22 cellular contexts compared by ENCODE assay signal in the genomic region with DNA sequence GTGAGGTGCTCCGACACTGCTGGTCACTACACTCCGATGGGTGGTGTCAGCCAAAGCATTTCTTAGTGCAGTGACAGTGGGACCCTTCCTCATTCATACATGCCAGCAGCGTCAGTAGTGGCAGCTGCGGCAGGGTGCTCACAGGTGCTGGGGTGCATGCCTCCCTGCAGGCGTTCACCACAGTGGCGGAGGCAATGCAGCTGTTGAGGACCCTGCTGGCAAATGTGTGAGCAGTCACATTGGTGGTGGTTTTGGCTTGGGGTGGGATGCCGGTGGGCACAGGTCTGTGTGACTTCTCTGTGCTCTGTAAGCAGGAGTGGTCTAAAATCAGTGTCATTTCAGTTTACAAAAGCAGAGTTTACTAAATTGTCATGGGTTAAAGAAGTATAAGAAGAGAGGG.
DNase-seq lines count a peak whose midpoint lies in the region; ATAC-seq and FAIRE-seq lines count a peak whose summit lies in the region.
"Had no signal": no experiment of that assay in that cellular context is flagged by ENCODE, and none has a peak within 500 bp of the region (broad histone marks: within the 10 kb centered on the region; RNA-seq: fewer than 3 reads in every experiment).

No MANE protein-coding gene starts in this region.

- POLR2A ChIA-PET in naive thymus-derived CD4-positive, alpha-beta T cell (lab: Charles Lee): interaction anchor here (0.8 to 3.4 kb wide), 6 partner anchors 11 to 51 kb away, joined by 3 to 14 read pairs (median 7); no protein-coding TSS in a partner anchor

- H3K27me3 Mint-ChIP-seq in T-helper 1 cell treated with Interleukin-12 subunit alpha and Interleukin-12 subunit beta and Interleukin-4 antibody, amounts not matched to agents 30 μg/mL and 1 μg/mL, for 36 hours (ENCODE audit: low read depth): no peaks in the 10 kb centered on the region
- no peaks in the 10 kb centered on the region for H3K27me3 Mint-ChIP-seq in stimulated activated naive CD8-positive, alpha-beta T cell treated with anti-CD3 and anti-CD28 coated beads, Interleukin-15, amount 100 ng/mL, for 72 hours
- no peaks in the 10 kb centered on the region for H3K27me3 Mint-ChIP-seq in naive thymus-derived CD4-positive, alpha-beta T cell

- H3K9me3 Mint-ChIP-seq in T-helper 1 cell treated with Interleukin-12 subunit alpha and Interleukin-12 subunit beta and Interleukin-4 antibody, amounts not matched to agents 30 μg/mL and 1 μg/mL, for 36 hours: peaks cover 17% of the 10 kb centered on the region
- H3K9me3 Mint-ChIP-seq in stimulated activated naive CD8-positive, alpha-beta T cell treated with anti-CD3 and anti-CD28 coated beads, Interleukin-15, amount 100 ng/mL, for 72 hours: peaks cover 0 to 6% of the 10 kb centered on the region in 2 donors
- H3K9me3 Mint-ChIP-seq in naive thymus-derived CD4-positive, alpha-beta T cell: peaks cover 0 to 17% (median 0%) of the 10 kb centered on the region in 11 donors
- H3K9me3 Mint-ChIP-seq: HFFc6 had no signal

- intact Hi-C loops in naive thymus-derived CD4-positive, alpha-beta T cell (cut with micrococcal nuclease): loop anchor here (1.0 to 5.0 kb wide), 4 partner anchors 14 to 50 kb away; no protein-coding TSS in a partner anchor

- H3K27ac Mint-ChIP-seq in T-helper 1 cell treated with Interleukin-12 subunit alpha and Interleukin-12 subunit beta and Interleukin-4 antibody, amounts not matched to agents 30 μg/mL and 1 μg/mL, for 36 hours: peak overlapping the region; percentile 80
- no peak overlapping the region for H3K27ac Mint-ChIP-seq in stimulated activated naive CD8-positive, alpha-beta T cell treated with anti-CD3 and anti-CD28 coated beads, Interleukin-15, amount 100 ng/mL, for 72 hours
- H3K27ac Mint-ChIP-seq in naive thymus-derived CD4-positive, alpha-beta T cell: peak overlapping the region in 2 of 9 donors; percentile 89 to 92
- H3K27ac Mint-ChIP-seq: HFFc6 had no signal

- peaks cover 42% of the 10 kb centered on the region for H3K4me1 Mint-ChIP-seq in T-helper 1 cell treated with Interleukin-12 subunit alpha and Interleukin-12 subunit beta and Interleukin-4 antibody, amounts not matched to agents 30 μg/mL and 1 μg/mL, for 36 hours (ENCODE audit: low read depth)
- peaks cover 30% of the 10 kb centered on the region for H3K4me1 Mint-ChIP-seq in stimulated activated naive CD8-positive, alpha-beta T cell treated with anti-CD3 and anti-CD28 coated beads, Interleukin-15, amount 100 ng/mL, for 72 hours
- peaks cover 5 to 38% (median 26%) of the 10 kb centered on the region in 7 donors for H3K4me1 Mint-ChIP-seq in naive thymus-derived CD4-positive, alpha-beta T cell

- H3K27ac ChIP-seq in naive thymus-derived CD4-positive, alpha-beta T cell (ENCODE audit: low read depth, low read length): peak overlapping the region; percentile 16
- H3K27ac ChIP-seq: 22Rv1; BLaER1 treated with 17β-estradiol and CSF1 and Interleukin-3, amounts not matched to agents 10 nM and 100 nM had no signal

- H3K27me3 ChIP-seq in naive thymus-derived CD4-positive, alpha-beta T cell (ENCODE audit: control insufficient read depth in 2 of 2, insufficient read depth in 2 of 2, low read length in 2 of 2): no peaks in the 10 kb centered on the region
- H3K27me3 ChIP-seq: BLaER1 treated with 17β-estradiol and CSF1 and Interleukin-3, amounts not matched to agents 10 nM and 100 nM had no signal

- H3K36me3 Mint-ChIP-seq in T-helper 1 cell treated with Interleukin-12 subunit alpha and Interleukin-12 subunit beta and Interleukin-4 antibody, amounts not matched to agents 30 μg/mL and 1 μg/mL, for 36 hours (ENCODE audit: low read depth): peaks cover 16% of the 10 kb centered on the region
- H3K36me3 Mint-ChIP-seq in naive thymus-derived CD4-positive, alpha-beta T cell: peaks cover 0 to 33% (median 0%) of the 10 kb centered on the region in 5 donors

- no peak for FAIRE-seq in GM19239 (lab: Jason Lieb, UNC)
- FAIRE-seq: HepG2 had no signal

- in situ Hi-C loops in G401 (cut with HindIII; ENCODE audit: low sequenced_read_pairs): no loop called here

- H3K9me3 ChIP-seq in naive thymus-derived CD4-positive, alpha-beta T cell (ENCODE audit: control insufficient read depth in 2 of 3, low read length in 3 of 3): no peaks in the 10 kb centered on the region
- H3K9me3 ChIP-seq: SK-N-SH had no signal

- no peak for ATAC-seq in stimulated activated naive CD8-positive, alpha-beta T cell treated with anti-CD3 and anti-CD28 coated beads, Interleukin-15, amount 100 ng/mL, for 72 hours
- ATAC-seq in stimulated activated naive CD8-positive, alpha-beta T cell treated with anti-CD3 and anti-CD28 coated beads, Interleukin-15, Interleukin-2, amounts not matched to agents 100 U/mL and 50 U/mL, for 24 hours: no peak
- no peak for ATAC-seq in naive thymus-derived CD4-positive, alpha-beta T cell
- ATAC-seq: HepG2 had no signal

- CTCF ChIA-PET in naive thymus-derived CD4-positive, alpha-beta T cell (lab: Charles Lee): interaction anchor here (0.7 to 1.7 kb wide), 5 partner anchors 13 to 462 kb away, joined by 3 to 10 read pairs (median 5); no protein-coding TSS in a partner anchor

- peaks cover 0 to 27% of the 10 kb centered on the region in 2 donors for H3K4me1 ChIP-seq in naive thymus-derived CD4-positive, alpha-beta T cell (ENCODE audit: control insufficient read depth in 2 of 2, insufficient read depth in 2 of 2, low read length in 2 of 2)

- no peak overlapping the region for H3K4me3 ChIP-seq in naive thymus-derived CD4-positive, alpha-beta T cell (ENCODE audit: low read length)
- H3K4me3 ChIP-seq: BLaER1 treated with 17β-estradiol and CSF1 and Interleukin-3, amounts not matched to agents 10 nM and 100 nM had no signal

- no peaks in the 10 kb centered on the region for H3K36me3 ChIP-seq in naive thymus-derived CD4-positive, alpha-beta T cell (ENCODE audit: control insufficient read depth in 2 of 3, insufficient read depth in 3 of 3, low read length in 3 of 3)
- H3K36me3 ChIP-seq: BLaER1 treated with 17β-estradiol and CSF1 and Interleukin-3, amounts not matched to agents 10 nM and 100 nM had no signal

- no peak for DNase-seq in T-helper 1 cell
- no peak for DNase-seq in stimulated activated naive CD8-positive, alpha-beta T cell treated with anti-CD3 and anti-CD28 coated beads, Interleukin-15, amount 100 ng/mL, for 72 hours
- no peak for DNase-seq in stimulated activated naive CD8-positive, alpha-beta T cell treated with anti-CD3 and anti-CD28 coated beads, Interleukin-15, Interleukin-2, amounts not matched to agents 100 U/mL and 50 U/mL, for 24 hours
- no peak for DNase-seq in naive thymus-derived CD4-positive, alpha-beta T cell
- DNase-seq in GM19239 (ENCODE audit: insufficient read length, low spot score): no peak
- DNase-seq in DMS79 treated with DMSO at 0.1 percent for 48 hours (lab: John Stamatoyannopoulos, UW): no peak
- DNase-seq in G401 (ENCODE audit: low spot score): no peak
- DNase-seq: ACHN, EL, H7, HFFc6, KBM-7, NCI-H1092 treated with DMSO at 0.1 percent for 48 hours, NCI-H1436 treated with DMSO at 0.1 percent for 48 hours, NCI-H1930, NCI-H69, SIG-M5, SK-N-SH had no signal

- no peak overlapping the region for H3K4me3 Mint-ChIP-seq in T-helper 1 cell treated with Interleukin-12 subunit alpha and Interleukin-12 subunit beta and Interleukin-4 antibody, amounts not matched to agents 30 μg/mL and 1 μg/mL, for 36 hours
- H3K4me3 Mint-ChIP-seq in stimulated activated naive CD8-positive, alpha-beta T cell treated with anti-CD3 and anti-CD28 coated beads, Interleukin-15, amount 100 ng/mL, for 72 hours: peak overlapping the region; percentile 43 to 53
- H3K4me3 Mint-ChIP-seq in naive thymus-derived CD4-positive, alpha-beta T cell: peak overlapping the region in 6 of 10 donors; percentile 39 to 77 (median 63)
- H3K4me3 Mint-ChIP-seq: HFFc6 had no signal
